In genomic region chr1:7006996-7007871, GRCh38 we compare ENCODE assay signal across 32 cellular contexts.
"Had no signal": no experiment of that assay in that cellular context is flagged by ENCODE, and none has a peak within 500 bp of the region (broad histone marks: within the 10 kb centered on the region; RNA-seq: fewer than 3 reads in every experiment).

No MANE protein-coding gene starts in this region.

- H3K9me3 ChIP-seq: esophagus squamous epithelium, gastroesophageal sphincter had no signal

- DNase-seq: activated B cell treated with CpG ODN at 0.5 μM for 24 hours; activated CD4-positive, alpha-beta T cell treated with anti-CD3 and anti-CD28 coated beads for 48 hours; activated CD4-positive, alpha-beta T cell treated with anti-CD3 and anti-CD28 coated beads, Interleukin-2, amount 50 U/mL, for 1 hour; activated CD4-positive, alpha-beta T cell treated with anti-CD3 and anti-CD28 coated beads, Interleukin-2, amount 50 U/mL, for 48 hours; activated CD8-positive, alpha-beta memory T cell treated with anti-CD3 and anti-CD28 coated beads for 24 hours; activated CD8-positive, alpha-beta memory T cell treated with anti-CD3 and anti-CD28 coated beads, Interleukin-2, amount 50 U/mL, for 4 hours; activated CD8-positive, alpha-beta T cell treated with anti-CD3 and anti-CD28 coated beads for 36 hours; activated effector memory CD4-positive, alpha-beta T cell treated with Interleukin-2 at 50 U/mL for 16 hours; activated naive CD4-positive, alpha-beta T cell treated with anti-CD3 and anti-CD28 coated beads, Interleukin-2, amount 50 U/mL, for 16 hours; activated T-cell treated with anti-CD3 and anti-CD28 coated beads for 4 hours; activated T-cell treated with anti-CD3 and anti-CD28 coated beads, Interleukin-2, amount 50 U/mL, for 24 hours; amniotic stem cell; anterior cingulate cortex; brain microvascular endothelial cell; dorsolateral prefrontal cortex; effector CD4-positive, alpha-beta T cell; effector memory CD8-positive, alpha-beta T cell; esophagus squamous epithelium; foreskin melanocyte; T-helper 1 cell; T-helper 17 cell; T1000; WERI-Rb-1 had no signal

- ATAC-seq: activated CD4-positive, CD25-positive, alpha-beta regulatory T cell treated with anti-CD3 and anti-CD28 coated beads, Interleukin-2, amount 50 U/mL, for 24 hours; activated CD8-positive, alpha-beta T cell treated with anti-CD3 and anti-CD28 coated beads for 36 hours; activated T-helper 17 cell treated with anti-CD3 and anti-CD28 coated beads, Interleukin-2, amount 50 U/mL, for 72 hours; effector memory CD8-positive, alpha-beta T cell; gastroesophageal sphincter; T-helper 17 cell had no signal

- H3K9me3 Mint-ChIP-seq: activated B cell treated with CpG ODN at 0.5 μM for 24 hours; activated CD8-positive, alpha-beta T cell treated with anti-CD3 and anti-CD28 coated beads for 36 hours; activated T-cell treated with anti-CD3 and anti-CD28 coated beads, Interleukin-2, amount 50 U/mL, for 24 hours; activated T-helper 17 cell treated with anti-CD3 and anti-CD28 coated beads, Interleukin-2, amount 50 U/mL, for 72 hours; central memory CD8-positive, alpha-beta T cell; dendritic cell treated with granulocyte-macrophage colony-stimulating factor and Interleukin-4, amounts not matched to agents 40 ng/mL and 50 ng/mL, for 4 days; effector memory CD8-positive, alpha-beta T cell; T-helper 2 cell treated with Interferon-gamma antibody and Interleukin-4, amounts not matched to agents 5 μg/mL and 100 μg/mL, for 36 hours had no signal

- H3K36me3 ChIP-seq: brain microvascular endothelial cell, esophagus squamous epithelium, gastroesophageal sphincter, WERI-Rb-1 had no signal

- H3K4me1 ChIP-seq: esophagus squamous epithelium, gastroesophageal sphincter had no signal

- H3K4me3 ChIP-seq: coronary artery, dorsolateral prefrontal cortex, esophagus squamous epithelium, gastroesophageal sphincter had no signal

- H3K27ac Mint-ChIP-seq: activated B cell treated with CpG ODN at 0.5 μM for 24 hours; activated CD8-positive, alpha-beta T cell treated with anti-CD3 and anti-CD28 coated beads for 36 hours; activated naive CD8-positive, alpha-beta T cell; activated T-cell treated with anti-CD3 and anti-CD28 coated beads, Interleukin-2, amount 50 U/mL, for 24 hours; activated T-helper 17 cell treated with anti-CD3 and anti-CD28 coated beads, Interleukin-2, amount 50 U/mL, for 72 hours; dendritic cell treated with granulocyte-macrophage colony-stimulating factor and Interleukin-4, amounts not matched to agents 40 ng/mL and 50 ng/mL, for 4 days; effector memory CD8-positive, alpha-beta T cell; T-helper 17 cell; T-helper 2 cell treated with Interferon-gamma antibody and Interleukin-4, amounts not matched to agents 5 μg/mL and 100 μg/mL, for 36 hours had no signal

- H3K36me3 Mint-ChIP-seq: activated naive CD8-positive, alpha-beta T cell had no signal

- H3K27ac ChIP-seq: brain microvascular endothelial cell, coronary artery, dorsolateral prefrontal cortex, epithelial cell of prostate, esophagus squamous epithelium, gastroesophageal sphincter, WERI-Rb-1 had no signal

- H3K27me3 Mint-ChIP-seq: activated CD8-positive, alpha-beta T cell treated with anti-CD3 and anti-CD28 coated beads for 36 hours; activated naive CD8-positive, alpha-beta T cell; dendritic cell treated with granulocyte-macrophage colony-stimulating factor and Interleukin-4, amounts not matched to agents 40 ng/mL and 50 ng/mL, for 4 days had no signal

- H3K4me3 Mint-ChIP-seq: activated B cell treated with CpG ODN at 0.5 μM for 24 hours; activated CD8-positive, alpha-beta T cell treated with anti-CD3 and anti-CD28 coated beads for 36 hours; activated naive CD8-positive, alpha-beta T cell; activated T-cell treated with anti-CD3 and anti-CD28 coated beads, Interleukin-2, amount 50 U/mL, for 24 hours; activated T-helper 17 cell treated with anti-CD3 and anti-CD28 coated beads, Interleukin-2, amount 50 U/mL, for 72 hours; central memory CD8-positive, alpha-beta T cell; dendritic cell treated with granulocyte-macrophage colony-stimulating factor and Interleukin-4, amounts not matched to agents 40 ng/mL and 50 ng/mL, for 4 days; effector memory CD8-positive, alpha-beta T cell; T-helper 2 cell treated with Interferon-gamma antibody and Interleukin-4, amounts not matched to agents 5 μg/mL and 100 μg/mL, for 36 hours had no signal

- H3K27me3 ChIP-seq: brain microvascular endothelial cell, dorsolateral prefrontal cortex had no signal

- H3K4me1 Mint-ChIP-seq: activated B cell treated with CpG ODN at 0.5 μM for 24 hours; central memory CD8-positive, alpha-beta T cell had no signal
